ENCODE assay signal across 21 cellular contexts in genomic region chr1:115593365-115594259, GRCh38.
"Had no signal": no experiment of that assay in that cellular context is flagged by ENCODE, and none has a peak within 500 bp of the region (broad histone marks: within the 10 kb centered on the region; RNA-seq: fewer than 3 reads in every experiment).

No MANE protein-coding gene starts in this region.

- H3K4me3 ChIP-seq: ascending aorta, colonic mucosa, mucosa of descending colon, right lobe of liver, thoracic aorta, upper lobe of right lung had no signal

- H3K79me2 ChIP-seq: parathyroid adenoma had no signal

- DNase-seq: activated B cell treated with CpG ODN at 0.5 μM for 24 hours; activated CD4-positive, alpha-beta T cell treated with anti-CD3 and anti-CD28 coated beads for 36 hours; activated CD4-positive, alpha-beta T cell treated with anti-CD3 and anti-CD28 coated beads, Interleukin-2, amount 50 U/mL, for 4 hours; activated CD8-positive, alpha-beta memory T cell treated with anti-CD3 and anti-CD28 coated beads for 24 hours; activated CD8-positive, alpha-beta memory T cell treated with anti-CD3 and anti-CD28 coated beads, Interleukin-2, amount 50 U/mL, for 4 hours; activated T-cell treated with anti-CD3 and anti-CD28 coated beads, Interleukin-2, amount 50 U/mL, for 24 hours; colonic mucosa; foreskin melanocyte; hypothalamus; mucosa of descending colon; nephron progenitor cell; right lobe of liver; small intestine; stimulated activated CD4-positive, alpha-beta T cell treated with anti-CD3 and anti-CD28 coated beads, Interleukin-15, amount 100 ng/mL, for 24 hours; stimulated activated CD8-positive, alpha-beta memory T cell treated with anti-CD3 and anti-CD28 coated beads, Interleukin-4, amount 100 ng/mL, for 48 hours; stimulated activated naive B cell treated with anti-CD40 and anti-IgM and Interleukin-4, amounts not matched to agents 10 μg/mL and 1 μg/mL and 100 μg/mL, for 72 hours; T1000; upper lobe of right lung had no signal

- H3K4me1 ChIP-seq: colonic mucosa, parathyroid adenoma, right lobe of liver, upper lobe of right lung had no signal

- H3K36me3 ChIP-seq: ascending aorta, colonic mucosa, right lobe of liver, thoracic aorta, upper lobe of right lung had no signal

- H3K9me3 ChIP-seq: colonic mucosa, right lobe of liver, thoracic aorta had no signal

- H2AFZ ChIP-seq: parathyroid adenoma had no signal

- H3K27me3 ChIP-seq: ascending aorta, colonic mucosa, right lobe of liver, upper lobe of right lung had no signal

- H3K9ac ChIP-seq: parathyroid adenoma had no signal

- H3K27ac ChIP-seq: ascending aorta, colonic mucosa, parathyroid adenoma, right lobe of liver, thoracic aorta, upper lobe of right lung had no signal
